Comparison of ENCODE assay signal across 1 cellular context in genomic region chr15:67884514-67885225, GRCh38.
A peak's percentile ranks its signal among the peaks of the same experiment; 100 is the strongest.
TF ChIP-seq lines count a peak whose summit lies in the region.

No MANE protein-coding gene starts in this region.

TF ChIP-seq in HepG2, 621 proteins besides CTCF, POLR2A, EP300 and RAD21 (continued from another document and continues in another):
- TF ChIP-seq STAT6 (CRISPR knock-in tag; IDR thresholded peaks at IDR 0.05; ENCODE audit: borderline replicate concordance) (0 out of 2 replicates have a peak, but pooled peaks have one; percentile 49), FOXP4 (CRISPR knock-in tag; IDR thresholded peaks at IDR 0.05) (peak; percentile 79), TBL1XR1 (IDR thresholded peaks at IDR 0.05; ENCODE audit: borderline replicate concordance, low read length, partially characterized antibody) (peak; percentile 80), SRSF9 (IDR thresholded peaks at IDR 0.05; ENCODE audit: borderline replicate concordance, insufficient read depth, low read depth, low read length, poor library complexity, severe bottlenecking) (no peak), CENPBD1 (CRISPR knock-in tag; IDR thresholded peaks at IDR 0.05; ENCODE audit: borderline replicate concordance, low read depth) (no peak), CEBPG (CRISPR knock-in tag; IDR thresholded peaks at IDR 0.05) (peak; percentile 71), YEATS2 (CRISPR knock-in tag; IDR thresholded peaks at IDR 0.05; ENCODE audit: borderline replicate concordance) (peak; percentile 55; the same call in 1 of the 2 replicates), ZSCAN29 (CRISPR knock-in tag; conservative IDR thresholded peaks at IDR 0.05) (0 out of 2 replicates have a peak, but pooled peaks have one; percentile 45), ZNF615 (CRISPR knock-in tag; IDR thresholded peaks at IDR 0.05; ENCODE audit: borderline replicate concordance) (peak; percentile 62; the same call in 1 of the 2 replicates), ZNF503 (CRISPR knock-in tag; IDR thresholded peaks at IDR 0.05) (peak; percentile 23; the same call in 1 of the 2 replicates), ZSCAN22 (CRISPR knock-in tag; IDR thresholded peaks at IDR 0.05) (no peak), ZNF512B (CRISPR knock-in tag; IDR thresholded peaks at IDR 0.05; ENCODE audit: borderline replicate concordance) (0 out of 2 replicates have a peak, but pooled peaks have one; percentile 34), RBFOX2 (IDR thresholded peaks at IDR 0.05; ENCODE audit: low read depth, low read length) (peak; percentile 84), ZNF569 (CRISPR knock-in tag; IDR thresholded peaks at IDR 0.05; ENCODE audit: borderline replicate concordance) (no peak), TBX3 (IDR thresholded peaks at IDR 0.05; ENCODE audit: borderline replicate concordance) (peak; percentile 38; the same call in 1 of the 2 replicates), TFAP4 (IDR thresholded peaks at IDR 0.05; ENCODE audit: borderline replicate concordance, low read depth) (peak; percentile 83; the same call in 1 of the 2 replicates), SIN3B (IDR thresholded peaks at IDR 0.05; ENCODE audit: low read length) (no peak), MTF2 (CRISPR knock-in tag; IDR thresholded peaks at IDR 0.05; ENCODE audit: borderline replicate concordance) (no peak), SMARCE1 (IDR thresholded peaks at IDR 0.05; ENCODE audit: borderline replicate concordance) (no peak), ZNF136 (CRISPR knock-in tag; IDR thresholded peaks at IDR 0.05; ENCODE audit: low read depth) (peak; percentile 73; the same call in 1 of the 2 replicates), SUZ12 (IDR thresholded peaks at IDR 0.05; ENCODE audit: low read depth, low read length) (no peak), ZNF639 (CRISPR knock-in tag; conservative IDR thresholded peaks at IDR 0.05) (peak; percentile 76; the same call in 1 of the 2 replicates), RAD51 (IDR thresholded peaks at IDR 0.05; ENCODE audit: borderline replicate concordance) (no peak), ZBTB42 (CRISPR knock-in tag; IDR thresholded peaks at IDR 0.05) (peak; percentile 81; the same call in 1 of the 2 replicates), HOXA3 (CRISPR knock-in tag; IDR thresholded peaks at IDR 0.05) (peak; percentile 86), ZNF850 (CRISPR knock-in tag; conservative IDR thresholded peaks at IDR 0.05) (0 out of 2 replicates have a peak, but pooled peaks have one; percentile 57), ZNF567 (CRISPR knock-in tag; IDR thresholded peaks at IDR 0.05; ENCODE audit: borderline replicate concordance) (0 out of 2 replicates have a peak, but pooled peaks have one; percentile 65), ZNF44 (CRISPR knock-in tag; IDR thresholded peaks at IDR 0.05) (no peak), REPIN1 (CRISPR knock-in tag; IDR thresholded peaks at IDR 0.05; ENCODE audit: borderline replicate concordance, low read depth) (peak; percentile 78), ZFP41 (CRISPR knock-in tag; IDR thresholded peaks at IDR 0.05; ENCODE audit: borderline replicate concordance) (no peak), HINFP (CRISPR knock-in tag; IDR thresholded peaks at IDR 0.05; ENCODE audit: low read depth) (peak; percentile 50; the same call in 1 of the 2 replicates), ATF4 (CRISPR knock-in tag; IDR thresholded peaks at IDR 0.05) (peak in 1 of 2 experiments; percentile 91; a peak in 2 of 4 replicates), GZF1 (CRISPR knock-in tag; IDR thresholded peaks at IDR 0.05) (peak; percentile 36; the same call in 1 of the 2 replicates), ZBTB7A (CRISPR knock-in tag; IDR thresholded peaks at IDR 0.05) (no peak), ATF7-NPFF (CRISPR knock-in tag; IDR thresholded peaks at IDR 0.05; ENCODE audit: low read depth) (peak; percentile 57), ZNF709 (CRISPR knock-in tag; IDR thresholded peaks at IDR 0.05) (peak; percentile 57; the same call in 1 of the 2 replicates), IKZF5 (CRISPR knock-in tag; IDR thresholded peaks at IDR 0.05) (peak; percentile 88), JUNB (CRISPR knock-in tag; IDR thresholded peaks at IDR 0.05; ENCODE audit: borderline replicate concordance) (0 out of 2 replicates have a peak, but pooled peaks have one; percentile 41)
